Comparison of ENCODE assay signal across 24 cellular contexts in genomic region chr3:137103739-137104138, GRCh38.
"Had no signal": no experiment of that assay in that cellular context is flagged by ENCODE, and none has a peak within 500 bp of the region (broad histone marks: within the 10 kb centered on the region; RNA-seq: fewer than 3 reads in every experiment).

No MANE protein-coding gene starts in this region.

- ATAC-seq: activated CD8-positive, alpha-beta T cell treated with anti-CD3 and anti-CD28 coated beads, Interleukin-2, amount 10 ng/mL, durations not matched to agents 7 days and 5 days; effector memory CD8-positive, alpha-beta T cell; left lobe of liver; lower lobe of right lung; mucosa of descending colon; naive thymus-derived CD4-positive, alpha-beta T cell; right lobe of liver had no signal

- DNase-seq: activated CD4-positive, alpha-beta T cell treated with anti-CD3 and anti-CD28 coated beads, Interleukin-2, amount 10 ng/mL, durations not matched to agents 7 days and 5 days; activated CD4-positive, CD25-positive, alpha-beta regulatory T cell treated with anti-CD3 and anti-CD28 coated beads, Interleukin-2, amount 50 U/mL, for 72 hours; activated CD8-positive, alpha-beta T cell treated with anti-CD3 and anti-CD28 coated beads, Interleukin-2, amount 10 ng/mL, durations not matched to agents 7 days and 5 days; activated gamma-delta T cell treated with Interleukin-2 at 50 U/mL for 16 hours; brain microvascular endothelial cell; colonic mucosa; effector memory CD8-positive, alpha-beta T cell; glutamatergic neuron; immature natural killer cell; lower lobe of right lung; mesendoderm; mucosa of descending colon; naive thymus-derived CD4-positive, alpha-beta T cell; right lobe of liver; small intestine; stimulated activated CD8-positive, alpha-beta memory T cell treated with anti-CD3 and anti-CD28 coated beads, Interleukin-4, amount 100 ng/mL, for 48 hours; stimulated activated naive CD4-positive, alpha-beta T cell; testis; WERI-Rb-1 had no signal

- H3K36me3 Mint-ChIP-seq: activated naive CD4-positive, alpha-beta T cell treated with anti-CD3 and anti-CD28 coated beads, Interleukin-2, amount 50 U/mL, for 24 hours; immature natural killer cell; naive thymus-derived CD4-positive, alpha-beta T cell; type B pancreatic cell had no signal

- H3K4me1 Mint-ChIP-seq: activated CD4-positive, alpha-beta T cell treated with anti-CD3 and anti-CD28 coated beads, Interleukin-2, amount 10 ng/mL, durations not matched to agents 7 days and 5 days; activated naive CD4-positive, alpha-beta T cell treated with anti-CD3 and anti-CD28 coated beads, Interleukin-2, amount 50 U/mL, for 24 hours; immature natural killer cell; naive thymus-derived CD4-positive, alpha-beta T cell had no signal

- H3K27ac Mint-ChIP-seq: activated CD4-positive, alpha-beta T cell treated with anti-CD3 and anti-CD28 coated beads, Interleukin-2, amount 10 ng/mL, durations not matched to agents 7 days and 5 days; activated CD8-positive, alpha-beta T cell treated with anti-CD3 and anti-CD28 coated beads, Interleukin-2, amount 10 ng/mL, durations not matched to agents 7 days and 5 days; activated naive CD4-positive, alpha-beta T cell treated with anti-CD3 and anti-CD28 coated beads, Interleukin-2, amount 50 U/mL, for 24 hours; activated T-helper 1 cell treated with anti-CD3 and anti-CD28 coated beads, Interleukin-12 subunit alpha, Interleukin-12 subunit beta, Interleukin-2, Interleukin-4 antibody, amounts not matched to agents 30 ng/mL and 10 ng/mL and 1 ng/mL, durations not matched to agents 14 hours and 24 hours and 36 hours; effector memory CD8-positive, alpha-beta T cell; immature natural killer cell; naive thymus-derived CD4-positive, alpha-beta T cell; type B pancreatic cell had no signal

- H3K4me3 Mint-ChIP-seq: activated CD4-positive, alpha-beta T cell treated with anti-CD3 and anti-CD28 coated beads, Interleukin-2, amount 10 ng/mL, durations not matched to agents 7 days and 5 days; activated CD8-positive, alpha-beta T cell treated with anti-CD3 and anti-CD28 coated beads, Interleukin-2, amount 10 ng/mL, durations not matched to agents 7 days and 5 days; activated naive CD4-positive, alpha-beta T cell treated with anti-CD3 and anti-CD28 coated beads, Interleukin-2, amount 50 U/mL, for 24 hours; activated T-helper 1 cell treated with anti-CD3 and anti-CD28 coated beads, Interleukin-12 subunit alpha, Interleukin-12 subunit beta, Interleukin-2, Interleukin-4 antibody, amounts not matched to agents 30 ng/mL and 10 ng/mL and 1 ng/mL, durations not matched to agents 14 hours and 24 hours and 36 hours; effector memory CD8-positive, alpha-beta T cell; immature natural killer cell; naive thymus-derived CD4-positive, alpha-beta T cell; neural crest cell; type B pancreatic cell had no signal

- H3K9me3 Mint-ChIP-seq: activated CD4-positive, alpha-beta T cell treated with anti-CD3 and anti-CD28 coated beads, Interleukin-2, amount 10 ng/mL, durations not matched to agents 7 days and 5 days; activated naive CD4-positive, alpha-beta T cell treated with anti-CD3 and anti-CD28 coated beads, Interleukin-2, amount 50 U/mL, for 24 hours; activated T-helper 1 cell treated with anti-CD3 and anti-CD28 coated beads, Interleukin-12 subunit alpha, Interleukin-12 subunit beta, Interleukin-2, Interleukin-4 antibody, amounts not matched to agents 30 ng/mL and 10 ng/mL and 1 ng/mL, durations not matched to agents 14 hours and 24 hours and 36 hours; effector memory CD8-positive, alpha-beta T cell; immature natural killer cell; neural crest cell; type B pancreatic cell had no signal
